ENCODE assay signal across 12 cellular contexts in the genomic region with DNA sequence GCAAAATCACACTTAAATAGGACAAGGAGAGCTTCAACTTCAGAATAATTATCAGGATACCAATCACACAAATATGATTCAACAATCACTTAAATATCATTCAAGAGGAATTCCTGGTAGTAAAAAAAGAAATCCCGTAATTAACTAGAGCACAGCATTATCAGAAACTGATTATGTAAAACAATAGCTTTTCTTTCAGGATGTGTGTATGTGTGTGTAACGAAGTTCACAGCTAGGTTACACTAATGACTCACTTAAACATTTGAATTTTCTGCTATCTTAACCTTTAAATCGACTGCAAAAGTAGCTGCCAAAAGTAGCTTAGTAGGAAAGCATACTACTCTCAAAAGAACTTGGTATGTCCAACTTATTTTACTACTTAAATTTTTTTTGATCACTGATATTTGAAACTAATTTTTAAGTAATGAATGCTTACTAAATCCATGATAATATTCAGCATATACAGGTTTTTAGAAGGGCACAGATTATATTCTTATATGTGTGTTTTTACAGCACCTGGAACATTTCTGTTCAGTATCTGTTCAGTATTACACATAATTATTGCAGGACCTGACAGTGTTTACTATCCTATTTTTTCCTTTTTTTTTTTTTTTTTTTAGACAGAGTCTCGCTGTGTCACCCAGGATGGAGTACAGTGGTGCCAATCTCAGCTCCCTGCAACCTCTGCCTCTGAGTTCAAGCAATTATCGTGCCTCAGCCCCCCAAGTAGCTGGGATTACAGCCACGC. TPM values are rescaled to one million over a fixed set of nuclear protein-coding genes. Genes with fewer than 3 reads are reported as not detected.
A peak's percentile ranks its signal among the peaks of the same experiment; 100 is the strongest.
DNase-seq lines count a peak whose midpoint lies in the region; ATAC-seq and TF ChIP-seq lines count a peak whose summit lies in the region.
"Had no signal": no experiment of that assay in that cellular context is flagged by ENCODE, and none has a peak within 500 bp of the region (broad histone marks: within the 10 kb centered on the region; RNA-seq: fewer than 3 reads in every experiment).

No MANE protein-coding gene starts in this region.

- DNase-seq in GM23248 (peak; percentile 33), SK-N-MC (ENCODE audit: low read depth, low spot score) (no peak), fibroblast of villous mesenchyme (ENCODE audit: low read depth) (peak; percentile 21), retinal pigment epithelial cell (ENCODE audit: low read depth) (peak; percentile 69), NCI-H748 (lab: John Stamatoyannopoulos, UW; ENCODE audit: unreplicated experiment) (no peak)
- DNase-seq: NCI-H2171, right cardiac atrium had no signal

- no peak overlapping the region for H3K4me2 ChIP-seq in GM23248 (ENCODE audit: unreplicated experiment)

- WGBS in GM23248 (ENCODE audit: low coverage in 1 of 2, low lambda C conversion rate in 2 of 2, missing lambda C conversion rate in 2 of 2), 2 experiments, result 68 to 69% methylated on average over 6 of the region's 6 CpGs

- peaks cover 42% of the 10 kb centered on the region for H3K4me1 ChIP-seq in GM23248 (ENCODE audit: insufficient read depth)

- no peak overlapping the region for H3K27ac ChIP-seq in GM23248
- H3K27ac ChIP-seq in SK-N-MC, result peak overlapping the region; percentile 34; the same call in 1 of the 2 replicates
- H3K27ac ChIP-seq: C4-2B had no signal

- H3K4me3 ChIP-seq in GM23248 (no peak overlapping the region), SK-N-MC (no peak overlapping the region), fibroblast of villous mesenchyme (ENCODE audit: low read depth, low read length) (no peak overlapping the region), retinal pigment epithelial cell (ENCODE audit: low read length) (no peak overlapping the region)

- no peaks in the 10 kb centered on the region for H3K9me2 ChIP-seq in GM23248 (ENCODE audit: insufficient read depth)

- peaks cover 76% of the 10 kb centered on the region for H3K79me2 ChIP-seq in GM23248 (ENCODE audit: insufficient read depth)

- H2AFZ ChIP-seq in GM23248, result no peak overlapping the region

- in situ Hi-C loops in GM23248 (cut with MboI), result no loop called here

- H3K9ac ChIP-seq in GM23248 (no peak overlapping the region), SK-N-MC (ENCODE audit: insufficient read length) (peak overlapping the region; percentile 54)

- H4K20me1 ChIP-seq in GM23248 (ENCODE audit: insufficient read depth), result no peaks in the 10 kb centered on the region

- H3K27me3 ChIP-seq in GM23248 (replicated peaks; ENCODE audit: insufficient read depth), result no peaks in the 10 kb centered on the region

- H3F3A ChIP-seq in GM23248 (ENCODE audit: insufficient read depth), result peaks cover 20% of the 10 kb centered on the region

- H3K9me3 ChIP-seq in GM23248 (ENCODE audit: low read depth) (no peaks in the 10 kb centered on the region), SK-N-MC (ENCODE audit: low read depth, low read length) (no peaks in the 10 kb centered on the region)

- ATAC-seq in GM21825 (IDR thresholded peaks at IDR 0.05; ENCODE audit: unreplicated experiment) (no peak), HG03342 (IDR thresholded peaks at IDR 0.05; ENCODE audit: unreplicated experiment) (no peak), HG03442 (IDR thresholded peaks at IDR 0.05; ENCODE audit: unreplicated experiment) (no peak)
- ATAC-seq: activated CD4-positive, CD25-positive, alpha-beta regulatory T cell treated with anti-CD3 and anti-CD28 coated beads, Interleukin-2, amount 50 U/mL, for 24 hours had no signal

- H3K36me3 ChIP-seq in GM23248 (ENCODE audit: low read depth) (no peaks in the 10 kb centered on the region), SK-N-MC (ENCODE audit: insufficient read depth, low read length) (no peaks in the 10 kb centered on the region)

- TF ChIP-seq CTCF in fibroblast of villous mesenchyme (IDR thresholded peaks at IDR 0.05; ENCODE audit: insufficient read depth, low read depth, low read length) (no peak), retinal pigment epithelial cell (conservative IDR thresholded peaks at IDR 0.05; ENCODE audit: low read depth, low read length) (no peak)

RNA-seq across cellular contexts. Expression of a gene that starts 4.2 kb away (rescaled TPM):
- total RNA-seq in GM23248 (2014; rRNA removed; shearing (Covaris generic)), result 9.5 and 26.0 TPM in 2 replicates
- 20.3 and 26.2 TPM in 2 replicates for polyA plus RNA-seq in GM23248 (2016; fragmentation: Nextera tagmentation; extraction: Ambion mirVana)
- 51.4 and 56.0 TPM in 2 replicates for total RNA-seq in fibroblast of villous mesenchyme

Comparison
In these comparisons a context has a peak if more than half of its experiments do, and no peak if none do; other contexts are left out.
1. DNase-seq: peak in GM23248 (single experiment), fibroblast of villous mesenchyme (single experiment) and retinal pigment epithelial cell (single experiment); none in SK-N-MC (single experiment) and NCI-H748 (single experiment).